ENCODE assay signal across 9 cellular contexts in the genomic region with DNA sequence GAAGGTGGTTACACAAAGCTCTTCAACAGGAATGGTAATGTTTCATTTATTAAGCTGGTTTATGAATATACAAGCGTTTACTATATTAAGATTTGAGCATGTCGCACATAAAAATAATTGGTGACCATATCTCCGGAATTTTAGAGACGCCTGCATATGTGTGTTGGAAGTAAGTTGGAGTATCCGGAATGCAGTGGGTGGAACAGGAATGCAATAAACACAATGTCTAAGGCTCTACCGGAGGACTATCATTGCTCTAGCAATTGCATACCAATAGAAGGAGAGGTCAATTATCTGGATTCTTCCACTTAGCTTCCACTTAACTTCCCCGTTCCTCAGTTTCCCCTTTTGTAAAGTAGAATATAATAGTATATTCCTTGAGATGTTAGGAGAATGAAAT. TPM values are rescaled to one million over a fixed set of nuclear protein-coding genes. Genes with fewer than 3 reads are reported as not detected.
DNase-seq lines count a peak whose midpoint lies in the region; ATAC-seq and TF ChIP-seq lines count a peak whose summit lies in the region.
"Had no signal": no experiment of that assay in that cellular context is flagged by ENCODE, and none has a peak within 500 bp of the region (broad histone marks: within the 10 kb centered on the region; RNA-seq: fewer than 3 reads in every experiment).

No MANE protein-coding gene starts in this region.

- H3K4me3 Mint-ChIP-seq in activated naive CD4-positive, alpha-beta T cell treated with anti-CD3 and anti-CD28 coated beads, Interleukin-2, amount 10 ng/mL, durations not matched to agents 7 days and 5 days: peak overlapping the region; percentile 88
- H3K4me3 Mint-ChIP-seq in activated T-helper 2 cell treated with anti-CD3 and anti-CD28 coated beads, Interferon-gamma antibody, Interleukin-2, Interleukin-4, amounts not matched to agents 10 μg/mL and 5 μg/mL and 100 μg/mL, durations not matched to agents 14 hours and 24 hours and 36 hours (ENCODE audit: low read depth): no peak overlapping the region

- TF ChIP-seq EP300 in upper lobe of left lung (IDR thresholded peaks at IDR 0.05): no peak

- DNase-seq in activated naive CD4-positive, alpha-beta T cell treated with anti-CD3 and anti-CD28 coated beads, Interleukin-2, amount 10 ng/mL, durations not matched to agents 7 days and 5 days: no peak
- no peak for DNase-seq in activated naive CD4-positive, alpha-beta T cell treated with Interleukin-2 at 50 U/mL for 16 hours
- DNase-seq in amniotic epithelial cell (ENCODE audit: low read depth): peak; percentile 54
- DNase-seq in kidney epithelial cell (ENCODE audit: low read depth): no peak
- DNase-seq in upper lobe of left lung: no peak
- no peak for DNase-seq in activated T-helper 2 cell treated with anti-CD3 and anti-CD28 coated beads, Interferon-gamma antibody, Interleukin-2, Interleukin-4, amounts not matched to agents 10 μg/mL and 5 μg/mL and 100 μg/mL, durations not matched to agents 14 hours and 24 hours and 36 hours (ENCODE audit: low spot score)
- DNase-seq in NCI-H510A (lab: John Stamatoyannopoulos, UW): no peak
- DNase-seq: COR-L47 had no signal

- intact Hi-C loops in activated T-helper 2 cell treated with anti-CD3 and anti-CD28 coated beads, Interferon-gamma antibody, Interleukin-2, Interleukin-4, amounts not matched to agents 10 μg/mL and 5 μg/mL and 100 μg/mL, durations not matched to agents 14 hours and 24 hours and 36 hours (cut with micrococcal nuclease): loop anchor here (10.0 kb wide), 1 partner anchor 260 kb away; no protein-coding TSS in a partner anchor

- 57% methylated on average over 7 of the region's 7 CpGs for WGBS in upper lobe of left lung, 2 donors

- no peaks in the 10 kb centered on the region for H3K9me3 ChIP-seq in upper lobe of left lung

- H3K27me3 ChIP-seq in kidney epithelial cell (ENCODE audit: control insufficient read depth, insufficient read depth, low read length) (no peaks in the 10 kb centered on the region), upper lobe of left lung (no peaks in the 10 kb centered on the region)

- H3K4me1 ChIP-seq in upper lobe of left lung: peaks cover 4 to 24% (median 10%) of the 10 kb centered on the region in 4 donors

- no peak for TF ChIP-seq POLR2A in upper lobe of left lung (IDR thresholded peaks at IDR 0.05)

- no peak overlapping the region for H3K27ac ChIP-seq in upper lobe of left lung

- H3K27me3 Mint-ChIP-seq in activated naive CD4-positive, alpha-beta T cell treated with anti-CD3 and anti-CD28 coated beads, Interleukin-2, amount 10 ng/mL, durations not matched to agents 7 days and 5 days: peaks cover 3% of the 10 kb centered on the region
- no peaks in the 10 kb centered on the region for H3K27me3 Mint-ChIP-seq in activated T-helper 2 cell treated with anti-CD3 and anti-CD28 coated beads, Interferon-gamma antibody, Interleukin-2, Interleukin-4, amounts not matched to agents 10 μg/mL and 5 μg/mL and 100 μg/mL, durations not matched to agents 14 hours and 24 hours and 36 hours (ENCODE audit: low read depth)

- H3K36me3 ChIP-seq in kidney epithelial cell (ENCODE audit: control insufficient read depth, insufficient read depth, low read length): no peaks in the 10 kb centered on the region
- no peaks in the 10 kb centered on the region for H3K36me3 ChIP-seq in upper lobe of left lung

- H3K27ac Mint-ChIP-seq in activated naive CD4-positive, alpha-beta T cell treated with anti-CD3 and anti-CD28 coated beads, Interleukin-2, amount 10 ng/mL, durations not matched to agents 7 days and 5 days: peak overlapping the region; percentile 95
- no peak overlapping the region for H3K27ac Mint-ChIP-seq in activated T-helper 2 cell treated with anti-CD3 and anti-CD28 coated beads, Interferon-gamma antibody, Interleukin-2, Interleukin-4, amounts not matched to agents 10 μg/mL and 5 μg/mL and 100 μg/mL, durations not matched to agents 14 hours and 24 hours and 36 hours

- H3K4me1 Mint-ChIP-seq in activated naive CD4-positive, alpha-beta T cell treated with anti-CD3 and anti-CD28 coated beads, Interleukin-2, amount 10 ng/mL, durations not matched to agents 7 days and 5 days: peaks cover 27% of the 10 kb centered on the region
- peaks cover 34% of the 10 kb centered on the region for H3K4me1 Mint-ChIP-seq in activated T-helper 2 cell treated with anti-CD3 and anti-CD28 coated beads, Interferon-gamma antibody, Interleukin-2, Interleukin-4, amounts not matched to agents 10 μg/mL and 5 μg/mL and 100 μg/mL, durations not matched to agents 14 hours and 24 hours and 36 hours (ENCODE audit: low read depth)

- CTCF ChIA-PET in activated naive CD4-positive, alpha-beta T cell treated with anti-CD3 and anti-CD28 coated beads, Interleukin-2, amount 10 ng/mL, durations not matched to agents 7 days and 5 days (lab: Charles Lee): no interaction called here

- peaks cover 18% of the 10 kb centered on the region for H3K36me3 Mint-ChIP-seq in activated naive CD4-positive, alpha-beta T cell treated with anti-CD3 and anti-CD28 coated beads, Interleukin-2, amount 10 ng/mL, durations not matched to agents 7 days and 5 days
- peaks cover 16% of the 10 kb centered on the region for H3K36me3 Mint-ChIP-seq in activated T-helper 2 cell treated with anti-CD3 and anti-CD28 coated beads, Interferon-gamma antibody, Interleukin-2, Interleukin-4, amounts not matched to agents 10 μg/mL and 5 μg/mL and 100 μg/mL, durations not matched to agents 14 hours and 24 hours and 36 hours (ENCODE audit: low read depth)

- ATAC-seq in upper lobe of left lung (ENCODE audit: low FRiP score in 2 of 2): no peak
- ATAC-seq in GM18498 (IDR thresholded peaks at IDR 0.05; ENCODE audit: unreplicated experiment): no peak

- no peaks in the 10 kb centered on the region for H3K9me3 Mint-ChIP-seq in activated naive CD4-positive, alpha-beta T cell treated with anti-CD3 and anti-CD28 coated beads, Interleukin-2, amount 10 ng/mL, durations not matched to agents 7 days and 5 days
- H3K9me3 Mint-ChIP-seq in activated T-helper 2 cell treated with anti-CD3 and anti-CD28 coated beads, Interferon-gamma antibody, Interleukin-2, Interleukin-4, amounts not matched to agents 10 μg/mL and 5 μg/mL and 100 μg/mL, durations not matched to agents 14 hours and 24 hours and 36 hours: no peaks in the 10 kb centered on the region

- TF ChIP-seq CTCF in kidney epithelial cell (IDR thresholded peaks at IDR 0.05; ENCODE audit: insufficient read depth, low read length, poor library complexity, severe bottlenecking) (no peak), upper lobe of left lung (IDR thresholded peaks at IDR 0.05) (no peak)

- H3K4me3 ChIP-seq in kidney epithelial cell (ENCODE audit: low read depth, low read length) (peak overlapping the region; percentile 91), upper lobe of left lung (peak overlapping the region in 3 of 4 donors; percentile 78 to 96 (median 88))

RNA-seq across cellular contexts. Expression of a gene that starts 1.1 kb away (rescaled TPM):
- total RNA-seq in kidney epithelial cell (14.8 and 17.9 TPM in 2 replicates), upper lobe of left lung (10 to 100 TPM in 4 of 6 donors, 1 to 10 TPM in 2; 7.3 to 26.4 (median 11.9) TPM)
- total RNA-seq in activated T-helper 2 cell treated with anti-CD3 and anti-CD28 coated beads, Interferon-gamma antibody, Interleukin-2, Interleukin-4, amounts not matched to agents 10 μg/mL and 5 μg/mL and 100 μg/mL, durations not matched to agents 14 hours and 24 hours and 36 hours: 33.7 and 36.5 TPM in 2 replicates
